7 cellular contexts compared by ENCODE assay signal in genomic region chr11:67118059-67118766, GRCh38. TPM values are rescaled to one million over a fixed set of nuclear protein-coding genes. Genes with fewer than 3 reads are reported as not detected.
A peak's percentile ranks its signal among the peaks of the same experiment; 100 is the strongest.
DNase-seq lines count a peak whose midpoint lies in the region; ATAC-seq and TF ChIP-seq lines count a peak whose summit lies in the region.

No MANE protein-coding gene starts in this region.

- peaks cover 18% of the 10 kb centered on the region for H3K36me3 Mint-ChIP-seq in activated naive CD8-positive, alpha-beta T cell treated with anti-CD3 and anti-CD28 coated beads, Interleukin-2, amount 50 U/mL, for 24 hours (ENCODE audit: low read depth)

- ATAC-seq in GM18519 (IDR thresholded peaks at IDR 0.05; ENCODE audit: low FRiP score, unreplicated experiment) (peak; percentile 8), HG02884 (IDR thresholded peaks at IDR 0.05; ENCODE audit: unreplicated experiment) (peak; percentile 13)
- peak; percentile 16 for ATAC-seq in activated naive CD8-positive, alpha-beta T cell treated with anti-CD3 and anti-CD28 coated beads, Interleukin-2, amount 50 U/mL, for 24 hours

- H3K9ac ChIP-seq in rectal smooth muscle tissue (ENCODE audit: low read length): peak overlapping the region; percentile 51

- H3K27ac Mint-ChIP-seq in activated naive CD8-positive, alpha-beta T cell treated with anti-CD3 and anti-CD28 coated beads, Interleukin-2, amount 50 U/mL, for 24 hours: no peak overlapping the region

- H3K4me3 ChIP-seq in right atrium auricular region: peak overlapping the region; percentile 53 to 93
- peak overlapping the region; percentile 71 for H3K4me3 ChIP-seq in rectal smooth muscle tissue (ENCODE audit: low read length)

- peak; percentile 25 for DNase-seq in RWPE1 (ENCODE audit: low spot score)
- DNase-seq in activated naive CD8-positive, alpha-beta T cell treated with anti-CD3 and anti-CD28 coated beads, Interleukin-2, amount 50 U/mL, for 24 hours: peak; percentile 57
- no peak for DNase-seq in right atrium auricular region (ENCODE audit: low spot score)
- DNase-seq in inferior parietal cortex (ENCODE audit: extremely low spot score): no peak

- H3K9me3 ChIP-seq in right atrium auricular region: no peaks in the 10 kb centered on the region

- H3K4me1 Mint-ChIP-seq in activated naive CD8-positive, alpha-beta T cell treated with anti-CD3 and anti-CD28 coated beads, Interleukin-2, amount 50 U/mL, for 24 hours: peaks cover 28% of the 10 kb centered on the region

- CTCF ChIA-PET in RWPE1 (lab: Yijun Ruan, JAX): interaction anchor here (0.5 kb wide), 1 partner anchor 9 kb away, joined by 3 read pairs; no protein-coding TSS in a partner anchor

- H3K4me1 ChIP-seq in right atrium auricular region (peaks cover 0 to 28% of the 10 kb centered on the region in 2 donors), rectal smooth muscle tissue (ENCODE audit: control insufficient read depth, insufficient read depth, low read length) (peaks cover 7% of the 10 kb centered on the region)

- peak overlapping the region; percentile 74 for H3K4me3 Mint-ChIP-seq in activated naive CD8-positive, alpha-beta T cell treated with anti-CD3 and anti-CD28 coated beads, Interleukin-2, amount 50 U/mL, for 24 hours

- H3K27me3 ChIP-seq in right atrium auricular region (no peaks in the 10 kb centered on the region), rectal smooth muscle tissue (ENCODE audit: control insufficient read depth, insufficient read depth, low read length) (no peaks in the 10 kb centered on the region)

- POLR2A ChIA-PET in RWPE1 (lab: Yijun Ruan, JAX; ENCODE audit: low non-redundant PET): interaction anchor here (0.6 to 1.0 kb wide), 2 partner anchors 63 to 237 kb away, joined by 3 to 5 read pairs; no protein-coding TSS in a partner anchor

- TF ChIP-seq CTCF in RWPE1 (conservative IDR thresholded peaks at IDR 0.05; ENCODE audit: low read depth) (no peak), right atrium auricular region (IDR thresholded peaks at IDR 0.05) (no peak)

- H3K36me3 ChIP-seq in right atrium auricular region (no peaks in the 10 kb centered on the region), rectal smooth muscle tissue (ENCODE audit: control insufficient read depth, insufficient read depth, low read length) (no peaks in the 10 kb centered on the region)

- peak overlapping the region; percentile 92 for H3K27ac ChIP-seq in RWPE1
- H3K27ac ChIP-seq in right atrium auricular region: peak overlapping the region; percentile 95 to 98
- peak overlapping the region; percentile 96 for H3K27ac ChIP-seq in rectal smooth muscle tissue (ENCODE audit: low read depth, low read length)

- no peaks in the 10 kb centered on the region for H3K27me3 Mint-ChIP-seq in activated naive CD8-positive, alpha-beta T cell treated with anti-CD3 and anti-CD28 coated beads, Interleukin-2, amount 50 U/mL, for 24 hours

- no peaks in the 10 kb centered on the region for H3K9me3 Mint-ChIP-seq in activated naive CD8-positive, alpha-beta T cell treated with anti-CD3 and anti-CD28 coated beads, Interleukin-2, amount 50 U/mL, for 24 hours

RNA-seq across cellular contexts. Expression of gene KDM2A, which starts 0.8 kb away (rescaled TPM):
- 10 to 100 TPM; 27.7 to 37.3 TPM for total RNA-seq in right atrium auricular region

Comparison
In these comparisons a context has a peak if more than half of its experiments do, and no peak if none do; other contexts are left out.
1. DNase-seq: peak in RWPE1 (single experiment) and activated naive CD8-positive, alpha-beta T cell treated with anti-CD3 and anti-CD28 coated beads, Interleukin-2, amount 50 U/mL, for 24 hours (single experiment); none in right atrium auricular region (single experiment) and inferior parietal cortex (single experiment).
2. Peak in every context shown above with its lines, with median percentiles within 50 percentile points of each other: ATAC-seq and H3K27ac ChIP-seq.